1 cellular context compared by ENCODE assay signal in genomic region chr12:16348435-16349131, GRCh38.
TF ChIP-seq lines count a peak whose summit lies in the region.

No MANE protein-coding gene starts in this region.

TF ChIP-seq in GM23338, 12 proteins besides CTCF, POLR2A, EP300 and RAD21 (continued from another document):
- TF ChIP-seq ZNF462 (CRISPR knock-in tag; IDR thresholded peaks at IDR 0.05) = no peak
- no peak for TF ChIP-seq POLR2AphosphoS5 (IDR thresholded peaks at IDR 0.05; ENCODE audit: low read depth)
- no peak for TF ChIP-seq STAT1 (IDR thresholded peaks at IDR 0.05; ENCODE audit: unreplicated experiment)
- no peak for TF ChIP-seq ZNF331 (CRISPR knock-in tag; IDR thresholded peaks at IDR 0.05; ENCODE audit: low read depth)
